17 cellular contexts compared by ENCODE assay signal in genomic region chr15:84400017-84400740, GRCh38.
"Had no signal": no experiment of that assay in that cellular context is flagged by ENCODE, and none has a peak within 500 bp of the region (broad histone marks: within the 10 kb centered on the region; RNA-seq: fewer than 3 reads in every experiment).

No MANE protein-coding gene starts in this region.

- H3K27ac ChIP-seq: cardiac muscle cell, dorsolateral prefrontal cortex, SK-N-MC, transverse colon had no signal

- H3K36me3 ChIP-seq: cardiac muscle cell, transverse colon had no signal

- ATAC-seq: activated CD8-positive, alpha-beta T cell treated with anti-CD3 and anti-CD28 coated beads, Interleukin-2, amount 10 ng/mL, durations not matched to agents 7 days and 5 days; naive thymus-derived CD8-positive, alpha-beta T cell; stimulated activated naive CD8-positive, alpha-beta T cell treated with anti-CD3 and anti-CD28 coated beads, Interleukin-15, Interleukin-2, amounts not matched to agents 100 U/mL and 50 U/mL, for 24 hours; WTC11 had no signal

- H3K27me3 ChIP-seq: cardiac muscle cell, dorsolateral prefrontal cortex, transverse colon had no signal

- H3K4me1 ChIP-seq: transverse colon had no signal

- H3K4me3 ChIP-seq: cardiac muscle cell, dorsolateral prefrontal cortex, SK-N-MC, transverse colon had no signal

- H3K9me3 ChIP-seq: transverse colon had no signal

- DNase-seq: activated CD4-positive, alpha-beta T cell treated with anti-CD3 and anti-CD28 coated beads, Interleukin-2, amount 10 ng/mL, durations not matched to agents 7 days and 5 days; activated CD8-positive, alpha-beta memory T cell treated with anti-CD3 and anti-CD28 coated beads, Interleukin-2, amount 50 U/mL, for 48 hours; activated CD8-positive, alpha-beta T cell treated with anti-CD3 and anti-CD28 coated beads, Interleukin-2, amount 10 ng/mL, durations not matched to agents 7 days and 5 days; activated naive CD8-positive, alpha-beta T cell treated with anti-CD3 and anti-CD28 coated beads, Interleukin-2, amount 10 ng/mL, durations not matched to agents 7 days and 5 days; amygdala; mesendoderm; retina; stimulated activated CD4-positive, alpha-beta T cell treated with anti-CD3 and anti-CD28 coated beads, Interleukin-12 subunit alpha, Interleukin-12 subunit beta, amount 100 ng/mL, for 4 hours; stimulated activated CD4-positive, alpha-beta T cell treated with anti-CD3 and anti-CD28 coated beads, Interleukin-1b, Interleukin-23, amount 100 ng/mL, for 48 hours; stimulated activated naive CD8-positive, alpha-beta T cell treated with anti-CD3 and anti-CD28 coated beads, Interleukin-15, Interleukin-2, amounts not matched to agents 100 U/mL and 50 U/mL, for 24 hours; substantia nigra; transverse colon had no signal
